9 cellular contexts compared by ENCODE assay signal in genomic region chr3:194928831-194929594, GRCh38.
DNase-seq lines count a peak whose midpoint lies in the region; ATAC-seq and TF ChIP-seq lines count a peak whose summit lies in the region.
"Had no signal": no experiment of that assay in that cellular context is flagged by ENCODE, and none has a peak within 500 bp of the region (broad histone marks: within the 10 kb centered on the region; RNA-seq: fewer than 3 reads in every experiment).

No MANE protein-coding gene starts in this region.

- peak in 6 of 7 experiments; percentile 9 to 80 (median 38) for TF ChIP-seq CTCF in body of pancreas (IDR thresholded peaks at IDR 0.05)
- TF ChIP-seq CTCF in spleen (IDR thresholded peaks at IDR 0.05 in 8 of 11, conservative IDR thresholded peaks at IDR 0.05 in 3 of 11), result peak in 9 of 11 experiments; percentile 38 to 92 (median 54)
- no peak for TF ChIP-seq CTCF in activated CD8-positive, alpha-beta T cell treated with anti-CD3 and anti-CD28 coated beads for 36 hours (IDR thresholded peaks at IDR 0.05)

- H3K4me3 Mint-ChIP-seq in activated CD8-positive, alpha-beta T cell treated with anti-CD3 and anti-CD28 coated beads for 36 hours, result no peak overlapping the region

- intact Hi-C loops in body of pancreas (cut with DNase I) (no loop called here), spleen (cut with DNase I; ENCODE audit: low total_unique reads) (no loop called here)
- intact Hi-C loops in activated CD8-positive, alpha-beta T cell treated with anti-CD3 and anti-CD28 coated beads for 36 hours (cut with micrococcal nuclease), result no loop called here

- POLR2A ChIA-PET in activated CD8-positive, alpha-beta T cell treated with anti-CD3 and anti-CD28 coated beads for 36 hours (lab: Charles Lee), result interaction anchor here (0.9 kb wide), 1 partner anchor 11 kb away, joined by 3 read pairs; no protein-coding TSS in a partner anchor

- H3K36me3 ChIP-seq in body of pancreas (replicated peaks in 1 of 2; ENCODE audit: insufficient read depth in 1 of 2, low read depth in 2 of 2) (no peaks in the 10 kb centered on the region), spleen (no peaks in the 10 kb centered on the region)

- peak in 1 of 4 donors; percentile 37 for DNase-seq in body of pancreas
- peak; percentile 74 for DNase-seq in islet precursor cell
- DNase-seq in spleen, result no peak
- no peak for DNase-seq in activated CD8-positive, alpha-beta T cell treated with anti-CD3 and anti-CD28 coated beads for 36 hours
- no peak for DNase-seq in AG20443 (ENCODE audit: low spot score)

- peak; percentile 80 for ATAC-seq in HG03280 (IDR thresholded peaks at IDR 0.05; ENCODE audit: unreplicated experiment)
- ATAC-seq in body of pancreas, result no peak
- no peak for ATAC-seq in GM19395 (IDR thresholded peaks at IDR 0.05; ENCODE audit: unreplicated experiment)
- no peak for ATAC-seq in activated CD8-positive, alpha-beta T cell treated with anti-CD3 and anti-CD28 coated beads for 36 hours
- ATAC-seq in HG03097 (IDR thresholded peaks at IDR 0.05; ENCODE audit: low FRiP score, unreplicated experiment), result no peak

- H3K4me3 ChIP-seq in body of pancreas (no peak overlapping the region), spleen (peak overlapping the region in 1 of 8 donors; percentile 15)
- H3K4me3 ChIP-seq: SK-N-MC had no signal

- H3K27ac Mint-ChIP-seq in activated CD8-positive, alpha-beta T cell treated with anti-CD3 and anti-CD28 coated beads for 36 hours, result no peak overlapping the region

- H3K27me3 Mint-ChIP-seq in activated CD8-positive, alpha-beta T cell treated with anti-CD3 and anti-CD28 coated beads for 36 hours, result peaks cover 7% of the 10 kb centered on the region

- H3K4me1 ChIP-seq in body of pancreas (peaks cover 6% of the 10 kb centered on the region), spleen (peaks cover 11 to 49% (median 36%) of the 10 kb centered on the region in 6 donors)

- no peaks in the 10 kb centered on the region for H3K4me1 Mint-ChIP-seq in activated CD8-positive, alpha-beta T cell treated with anti-CD3 and anti-CD28 coated beads for 36 hours (ENCODE audit: low read depth)

- 65 to 71% methylated on average over 28 to 31 of the region's 31 CpGs for WGBS in body of pancreas, 2 donors
- WGBS in spleen, 5 donors, result 68 to 77% (median 71%) methylated on average over 30 to 31 of the region's 31 CpGs

- H3K27ac ChIP-seq in body of pancreas (no peak overlapping the region), spleen (peak overlapping the region; percentile 14 to 85 (median 80))
- H3K27ac ChIP-seq: SK-N-MC had no signal

- H3K36me3 Mint-ChIP-seq in activated CD8-positive, alpha-beta T cell treated with anti-CD3 and anti-CD28 coated beads for 36 hours (ENCODE audit: low read depth), result no peaks in the 10 kb centered on the region

- CTCF ChIA-PET in activated CD8-positive, alpha-beta T cell treated with anti-CD3 and anti-CD28 coated beads for 36 hours (lab: Charles Lee), result no interaction called here

- H3K27me3 ChIP-seq in body of pancreas (no peaks in the 10 kb centered on the region), spleen (replicated peaks in 1 of 7) (no peaks in the 10 kb centered on the region)

- H3K9me3 ChIP-seq in body of pancreas (no peaks in the 10 kb centered on the region), spleen (no peaks in the 10 kb centered on the region)

- no peak for TF ChIP-seq POLR2A in body of pancreas (IDR thresholded peaks at IDR 0.05)
- TF ChIP-seq POLR2A in spleen (IDR thresholded peaks at IDR 0.05), result no peak

- no peaks in the 10 kb centered on the region for H3K9me3 Mint-ChIP-seq in activated CD8-positive, alpha-beta T cell treated with anti-CD3 and anti-CD28 coated beads for 36 hours

Comparison
In these comparisons a context has a peak if more than half of its experiments do, and no peak if none do; other contexts are left out.
1. H3K27ac ChIP-seq: peak in spleen (8 of 8); none in body of pancreas (0 of 4).